19 cellular contexts compared by ENCODE assay signal in the genomic region with DNA sequence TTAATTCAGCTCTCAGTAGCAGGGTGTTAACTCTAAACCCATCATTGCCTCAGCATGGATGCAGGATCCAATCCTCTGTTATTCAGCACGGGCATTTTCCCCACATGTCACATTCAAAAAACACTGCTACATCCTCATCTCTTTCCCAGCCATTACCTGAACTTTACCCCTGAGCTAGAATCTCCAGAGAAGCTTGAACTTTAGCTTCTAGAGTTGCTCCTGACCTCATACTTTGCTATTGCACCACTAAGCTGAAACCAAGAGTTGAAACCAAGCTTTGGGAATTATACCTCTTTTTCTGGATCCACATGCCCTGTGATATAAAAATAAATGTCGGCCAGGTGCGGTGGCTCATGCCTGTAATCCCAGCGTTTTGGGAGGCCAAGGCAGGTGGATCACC.
A peak's percentile ranks its signal among the peaks of the same experiment; 100 is the strongest.
DNase-seq lines count a peak whose midpoint lies in the region; ATAC-seq, FAIRE-seq and TF ChIP-seq lines count a peak whose summit lies in the region.
"Had no signal": no experiment of that assay in that cellular context is flagged by ENCODE, and none has a peak within 500 bp of the region (broad histone marks: within the 10 kb centered on the region; RNA-seq: fewer than 3 reads in every experiment).

No MANE protein-coding gene starts in this region.

- no peaks in the 10 kb centered on the region for H4K20me1 ChIP-seq in HepG2 (ENCODE audit: insufficient read depth, low read length)

- H3K79me2 ChIP-seq in HepG2 (ENCODE audit: insufficient read depth, low read length) = no peaks in the 10 kb centered on the region

- H3K9me3 ChIP-seq in breast epithelium (no peaks in the 10 kb centered on the region), Caco-2 (no peaks in the 10 kb centered on the region), HepG2 (ENCODE audit: low read length) (no peaks in the 10 kb centered on the region), transverse colon (no peaks in the 10 kb centered on the region)
- H3K9me3 ChIP-seq: SK-N-SH had no signal

- no peak overlapping the region for H2AFZ ChIP-seq in HepG2 (ENCODE audit: low read length)

- ATAC-seq in HepG2 = peak; percentile 68
- ATAC-seq: K562 had no signal

- H3K4me3 ChIP-seq in breast epithelium = no peak overlapping the region
- no peak overlapping the region for H3K4me3 ChIP-seq in Caco-2 (ENCODE audit: low read depth, low read length)
- H3K4me3 ChIP-seq in HepG2 (replicated peaks in 1 of 3; ENCODE audit: insufficient read depth in 1 of 3, low read depth in 2 of 3, low read length in 3 of 3) = no peak overlapping the region
- no peak overlapping the region for H3K4me3 ChIP-seq in transverse colon
- H3K4me3 ChIP-seq: K562 had no signal

- H3K9me3 Mint-ChIP-seq in MCF 10A (ENCODE audit: unreplicated experiment) (no peaks in the 10 kb centered on the region), Caco-2 (ENCODE audit: unreplicated experiment) (peaks cover 11% of the 10 kb centered on the region)
- no peaks in the 10 kb centered on the region for H3K9me3 Mint-ChIP-seq in activated CD4-positive, alpha-beta T cell treated with anti-CD3 and anti-CD28 coated beads, Interleukin-2, amount 10 ng/mL, durations not matched to agents 24 days and 14 days
- H3K9me3 Mint-ChIP-seq: CD4-positive, alpha-beta memory T cell had no signal

- BruUV-seq in MCF 10A (replicated peaks; lab: Mats Ljungman, UMichigan) (no TSS peak), Caco-2 (replicated peaks; lab: Mats Ljungman, UMichigan) (no TSS peak), HepG2 (replicated peaks; lab: Mats Ljungman, UMichigan) (no TSS peak)

- peak; percentile 36 for FAIRE-seq in HepG2 (lab: Jason Lieb, UNC)
- no peak for FAIRE-seq in GM12892 (lab: Jason Lieb, UNC)
- FAIRE-seq: H1, K562, RCC 7860 had no signal

- H3K4me3 Mint-ChIP-seq in MCF 10A (ENCODE audit: unreplicated experiment) (no peak overlapping the region), Caco-2 (ENCODE audit: unreplicated experiment) (no peak overlapping the region)
- H3K4me3 Mint-ChIP-seq in activated CD4-positive, alpha-beta T cell treated with anti-CD3 and anti-CD28 coated beads, Interleukin-2, amount 10 ng/mL, durations not matched to agents 24 days and 14 days = no peak overlapping the region
- H3K4me3 Mint-ChIP-seq: CD4-positive, alpha-beta memory T cell had no signal

- CTCF ChIA-PET in MCF 10A (lab: Yijun Ruan, JAX) (interaction anchor here (0.7 kb wide), 1 partner anchor 21 kb away, joined by 3 read pairs; no protein-coding TSS in a partner anchor), Caco-2 (lab: Charles Lee) (interaction anchor here (0.6 to 2.0 kb wide), 4 partner anchors 21 to 1501 kb away, joined by 3 to 8 read pairs (median 3); no protein-coding TSS in a partner anchor), HepG2 (lab: Yijun Ruan, JAX; ENCODE audit: low intra/inter-chr PET ratio, low total read pairs) (no interaction called here)

- H3K27me3 Mint-ChIP-seq in MCF 10A (ENCODE audit: insufficient read depth, unreplicated experiment) (no peaks in the 10 kb centered on the region), Caco-2 (ENCODE audit: insufficient read depth, unreplicated experiment) (no peaks in the 10 kb centered on the region)
- peaks cover 21% of the 10 kb centered on the region for H3K27me3 Mint-ChIP-seq in activated CD4-positive, alpha-beta T cell treated with anti-CD3 and anti-CD28 coated beads, Interleukin-2, amount 10 ng/mL, durations not matched to agents 24 days and 14 days

- peak overlapping the region; percentile 80 to 87 for H3K27ac ChIP-seq in breast epithelium
- no peak overlapping the region for H3K27ac ChIP-seq in HepG2 (ENCODE audit: extremely low read length, insufficient read depth, low read length)
- peak overlapping the region; percentile 0 to 66 (median 33) for H3K27ac ChIP-seq in transverse colon

- H3K4me2 ChIP-seq in HepG2 (ENCODE audit: low read depth, low read length) = peak overlapping the region; percentile 54; the same call in 1 of the 2 replicates
- H3K4me2 ChIP-seq: SK-N-SH had no signal

- H3K4me1 Mint-ChIP-seq in MCF 10A (ENCODE audit: insufficient read depth, unreplicated experiment) (no peaks in the 10 kb centered on the region), Caco-2 (ENCODE audit: low read depth, unreplicated experiment) (peaks cover 35% of the 10 kb centered on the region)
- H3K4me1 Mint-ChIP-seq in activated CD4-positive, alpha-beta T cell treated with anti-CD3 and anti-CD28 coated beads, Interleukin-2, amount 10 ng/mL, durations not matched to agents 24 days and 14 days = no peaks in the 10 kb centered on the region
- H3K4me1 Mint-ChIP-seq: CD4-positive, alpha-beta memory T cell had no signal

- no peak for TF ChIP-seq POLR2A in breast epithelium (IDR thresholded peaks at IDR 0.05)
- TF ChIP-seq POLR2A in HepG2 (IDR thresholded peaks at IDR 0.05; ENCODE audit: insufficient read depth in 1 of 2, low read depth in 2 of 2, low read length in 2 of 2) = no peak
- no peak for TF ChIP-seq POLR2A in transverse colon (IDR thresholded peaks at IDR 0.05)
- TF ChIP-seq POLR2A in GM12892 (IDR thresholded peaks at IDR 0.05; ENCODE audit: low read depth, low read length) = no peak

- H3K27me3 ChIP-seq in breast epithelium (no peaks in the 10 kb centered on the region), Caco-2 (replicated peaks; ENCODE audit: control insufficient read depth, insufficient read depth, low read length) (no peaks in the 10 kb centered on the region), HepG2 (ENCODE audit: control insufficient read depth in 1 of 2, insufficient read depth in 2 of 2, low read length in 2 of 2) (peaks cover 0 to 8% of the 10 kb centered on the region in 2 experiments; a peak in 2 of 5 replicates), transverse colon (no peaks in the 10 kb centered on the region)

- H3K27ac Mint-ChIP-seq in MCF 10A (ENCODE audit: low read depth, unreplicated experiment) (no peak overlapping the region), Caco-2 (ENCODE audit: unreplicated experiment) (peak overlapping the region; percentile 94)
- H3K27ac Mint-ChIP-seq in activated CD4-positive, alpha-beta T cell treated with anti-CD3 and anti-CD28 coated beads, Interleukin-2, amount 10 ng/mL, durations not matched to agents 24 days and 14 days = no peak overlapping the region
- H3K27ac Mint-ChIP-seq: CD4-positive, alpha-beta memory T cell had no signal

- no peak for TF ChIP-seq CTCF in breast epithelium (IDR thresholded peaks at IDR 0.05)
- no peak for TF ChIP-seq CTCF in MCF 10A (IDR thresholded peaks at IDR 0.05; ENCODE audit: unreplicated experiment)
- TF ChIP-seq CTCF in Caco-2 (IDR thresholded peaks at IDR 0.05; ENCODE audit: insufficient read depth in 1 of 2, low read depth in 1 of 2, low read length in 1 of 2, severe bottlenecking in 1 of 2, unreplicated experiment in 1 of 2) = no peak
- TF ChIP-seq CTCF in HepG2 (CRISPR knock-in tag; IDR thresholded peaks at IDR 0.05) = no peak
- no peak for TF ChIP-seq CTCF in transverse colon (IDR thresholded peaks at IDR 0.05)

- no peak for TF ChIP-seq EP300 in HepG2 (IDR thresholded peaks at IDR 0.05; ENCODE audit: low read depth in 2 of 2, low read length in 2 of 2)
- no peak for TF ChIP-seq EP300 in HepG2 (CRISPR knock-in tag; IDR thresholded peaks at IDR 0.05; ENCODE audit: borderline replicate concordance)
- TF ChIP-seq EP300 in transverse colon (IDR thresholded peaks at IDR 0.05; ENCODE audit: low read depth) = no peak

- no peaks in the 10 kb centered on the region for H3K36me3 ChIP-seq in breast epithelium
- H3K36me3 ChIP-seq in Caco-2 (ENCODE audit: control insufficient read depth, insufficient read depth, low read length) = no peaks in the 10 kb centered on the region
- no peaks in the 10 kb centered on the region for H3K36me3 ChIP-seq in HepG2 (replicated peaks in 1 of 2; ENCODE audit: control insufficient read depth in 1 of 2, insufficient read depth in 2 of 2, low read length in 2 of 2)
- H3K36me3 ChIP-seq in transverse colon = no peaks in the 10 kb centered on the region

- POLR2A ChIA-PET in MCF 10A (lab: Yijun Ruan, JAX) = no interaction called here
- POLR2A ChIA-PET in Caco-2 (lab: Charles Lee) = no interaction called here
- POLR2A ChIA-PET in HepG2 (lab: Yijun Ruan, JAX) = no interaction called here

- in situ Hi-C loops in HepG2 (cut with HindIII; ENCODE audit: extremely low pct_ligation_motif_present, low pct_unique_long_range_greater_than_20kb) (no loop called here), transverse colon (cut with MboI; ENCODE audit: low pct_ligation_motif_present in 1 of 4, low pct_unique_long_range_greater_than_20kb in 1 of 4, low sequenced_read_pairs in 3 of 4) (no loop called here)

- intact Hi-C loops in breast epithelium (cut with DNase I; ENCODE audit: low total_unique reads) = no loop called here
- intact Hi-C loops in MCF 10A (cut with micrococcal nuclease) = no loop called here
- intact Hi-C loops in Caco-2 (cut with micrococcal nuclease; ENCODE audit: unreplicated experiment) = loop anchor here (2.0 to 5.0 kb wide), 4 partner anchors 23 to 62 kb away; no protein-coding TSS in a partner anchor
- intact Hi-C loops in HepG2 (cut with micrococcal nuclease; ENCODE audit: unreplicated experiment) = no loop called here
- intact Hi-C loops in transverse colon (cut with DNase I; ENCODE audit: low total_unique reads) = no loop called here
- intact Hi-C loops in activated CD4-positive, alpha-beta T cell treated with anti-CD3 and anti-CD28 coated beads, Interleukin-2, amount 10 ng/mL, durations not matched to agents 24 days and 14 days (cut with micrococcal nuclease) = no loop called here

- H3K4me1 ChIP-seq in breast epithelium = no peaks in the 10 kb centered on the region
- peaks cover 18% of the 10 kb centered on the region for H3K4me1 ChIP-seq in Caco-2
- H3K4me1 ChIP-seq in HepG2 (ENCODE audit: insufficient read depth, low read length) = peaks cover 20% of the 10 kb centered on the region
- H3K4me1 ChIP-seq in transverse colon = peaks cover 0 to 21% (median 15%) of the 10 kb centered on the region in 4 donors

- no peak for DNase-seq in breast epithelium (ENCODE audit: low spot score in 2 of 2)
- no peak for DNase-seq in MCF 10A (ENCODE audit: unreplicated experiment)
- no peak for DNase-seq in Caco-2
- DNase-seq in HepG2 (ENCODE audit: low spot score) = peak; percentile 25
- no peak for DNase-seq in transverse colon
- DNase-seq in NCI-H2081 treated with DMSO at 0.1 percent for 48 hours (lab: John Stamatoyannopoulos, UW) = no peak
- DNase-seq in GM12892 (ENCODE audit: insufficient read length) = no peak
- DNase-seq in activated CD4-positive, alpha-beta T cell treated with anti-CD3 and anti-CD28 coated beads, Interleukin-2, amount 10 ng/mL, durations not matched to agents 24 days and 14 days = no peak
- DNase-seq: 8988T; CD4-positive, alpha-beta memory T cell; DMS79; NCI-H1105 treated with DMSO at 0.1 percent for 48 hours; NCI-H1694; NCI-H2107; NCI-H748 treated with DMSO at 0.1 percent for 48 hours; SK-N-SH had no signal

- WGBS in HepG2 (ENCODE audit: low lambda C conversion rate) = 63% methylated on average over 4 of the region's 4 CpGs
- WGBS in transverse colon (ENCODE audit: low coverage in 1 of 2), 2 donors = 63 to 81% methylated on average over 1 to 4 of the region's 4 CpGs

- TF ChIP-seq RAD21 in HepG2 (CRISPR knock-in tag; IDR thresholded peaks at IDR 0.05) = no peak

- H3K36me3 Mint-ChIP-seq in MCF 10A (ENCODE audit: insufficient read depth, unreplicated experiment) = no peaks in the 10 kb centered on the region
- H3K36me3 Mint-ChIP-seq in Caco-2 (ENCODE audit: insufficient read depth, unreplicated experiment) = no peaks in the 10 kb centered on the region
- H3K36me3 Mint-ChIP-seq in activated CD4-positive, alpha-beta T cell treated with anti-CD3 and anti-CD28 coated beads, Interleukin-2, amount 10 ng/mL, durations not matched to agents 24 days and 14 days (ENCODE audit: low read depth) = no peaks in the 10 kb centered on the region
- H3K36me3 Mint-ChIP-seq: CD4-positive, alpha-beta memory T cell had no signal

- no peak overlapping the region for H3K9ac ChIP-seq in HepG2 (ENCODE audit: insufficient read depth, low read depth, low read length)
- H3K9ac ChIP-seq: SK-N-SH had no signal
